In the genomic region with DNA sequence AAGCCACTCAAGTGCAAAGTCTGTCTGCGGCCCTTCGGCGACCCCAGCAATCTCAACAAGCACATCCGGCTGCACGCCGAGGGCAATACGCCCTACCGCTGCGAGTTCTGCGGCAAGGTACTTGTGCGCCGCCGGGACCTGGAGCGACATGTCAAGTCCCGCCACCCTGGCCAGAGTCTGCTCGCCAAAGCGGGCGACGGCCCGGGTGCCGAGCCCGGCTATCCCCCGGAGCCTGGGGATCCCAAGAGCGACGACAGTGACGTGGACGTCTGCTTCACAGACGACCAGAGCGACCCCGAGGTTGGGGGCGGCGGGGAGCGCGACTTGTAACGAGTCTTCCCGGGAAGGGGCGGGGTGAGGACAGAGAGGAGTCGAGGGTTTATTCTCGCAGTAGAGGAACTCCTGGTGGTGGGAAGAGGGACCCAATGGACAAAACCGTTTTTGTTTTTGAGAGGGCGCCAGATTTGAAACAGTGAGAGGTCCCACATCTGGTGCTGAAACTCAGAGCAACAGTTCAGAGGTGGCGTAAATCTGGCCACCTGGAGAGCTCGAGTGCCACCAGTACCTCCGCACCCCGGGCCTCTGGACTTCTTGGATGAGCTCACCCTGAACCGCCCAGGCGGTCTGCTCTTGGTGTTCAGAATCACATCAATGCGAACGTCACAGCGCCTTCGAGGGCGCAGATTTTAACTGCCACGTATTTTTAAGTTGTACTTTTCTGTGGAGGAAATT, we compare ENCODE assay signal across 7 cellular contexts. TPM values are rescaled to one million over a fixed set of nuclear protein-coding genes. Genes with fewer than 3 reads are reported as not detected.
DNase-seq lines count a peak whose midpoint lies in the region; ATAC-seq and TF ChIP-seq lines count a peak whose summit lies in the region.

No MANE protein-coding gene starts in this region.

- ATAC-seq in GM18861 (IDR thresholded peaks at IDR 0.05; ENCODE audit: unreplicated experiment) (peak; percentile 24), HG02678 (IDR thresholded peaks at IDR 0.05; ENCODE audit: unreplicated experiment) (peak; percentile 18)

- no peaks in the 10 kb centered on the region for H3K36me3 Mint-ChIP-seq in osteocyte (ENCODE audit: unreplicated experiment)

- peaks cover 15% of the 10 kb centered on the region for H3K4me1 Mint-ChIP-seq in osteocyte (ENCODE audit: unreplicated experiment)

- peak overlapping the region; percentile 67 for H3K4me3 Mint-ChIP-seq in osteocyte (ENCODE audit: unreplicated experiment)

- H3K9me3 Mint-ChIP-seq in osteocyte (ENCODE audit: unreplicated experiment): peaks cover 4% of the 10 kb centered on the region

- peaks cover 84% of the 10 kb centered on the region for H3K27me3 Mint-ChIP-seq in osteocyte (ENCODE audit: unreplicated experiment)

- in situ Hi-C loops in KBM-7 (cut with MboI; ENCODE audit: low pct_unique_long_range_greater_than_20kb, low sequenced_read_pairs): no loop called here

- DNase-seq in NCI-H526 treated with DMSO at 0.1 percent for 48 hours (lab: John Stamatoyannopoulos, UW) (peak; percentile 53), ecto neural progenitor cell (ENCODE audit: low spot score) (peak; percentile 75), osteocyte (ENCODE audit: extremely low spot score, unreplicated experiment) (no peak), KBM-7 (no peak), mucosa of gallbladder (ENCODE audit: low spot score) (no peak)

- H3K27ac Mint-ChIP-seq in osteocyte (ENCODE audit: unreplicated experiment): no peak overlapping the region

- TF ChIP-seq CTCF in osteocyte (IDR thresholded peaks at IDR 0.05): no peak

RNA-seq across cellular contexts. Expression of gene PRDM13, which starts 8.0 kb away (rescaled TPM):
- total RNA-seq in osteocyte (not detected in 2 replicates), mucosa of gallbladder (not detected)

RNA-seq across cellular contexts. Expression of gene CCNC, which starts 46.1 kb away (rescaled TPM):
- total RNA-seq in osteocyte (34.6 and 35.9 TPM in 2 replicates), mucosa of gallbladder (78.5 TPM)

Comparison
In these comparisons a context has a peak if more than half of its experiments do, and no peak if none do; other contexts are left out.
1. DNase-seq: peak in NCI-H526 treated with DMSO at 0.1 percent for 48 hours (single experiment) and ecto neural progenitor cell (single experiment); none in osteocyte (single experiment), KBM-7 (single experiment) and mucosa of gallbladder (single experiment).